In genomic region chr5:134211263-134212031, GRCh38 we compare ENCODE assay signal across 8 cellular contexts. TPM values are rescaled to one million over a fixed set of nuclear protein-coding genes. Genes with fewer than 3 reads are reported as not detected.
DNase-seq lines count a peak whose midpoint lies in the region; ATAC-seq and TF ChIP-seq lines count a peak whose summit lies in the region.
"Not testable (repeated sequence)": the region's sequence is repeated elsewhere in the genome, so short reads cannot be mapped to it uniquely, and the experiment has no call there.

No MANE protein-coding gene starts in this region.

- not testable (repeated sequence) for H3K27me3 ChIP-seq in RWPE2 (ENCODE audit: insufficient read depth, poor library complexity, severe bottlenecking); mammary epithelial cell (ENCODE audit: insufficient read depth, low read length)

- 69% methylated on average over 9 of the region's 14 CpGs for WGBS in mammary epithelial cell (ENCODE audit: low coverage, missing lambda C conversion rate)

- H3K4me1 ChIP-seq in RWPE2 (ENCODE audit: insufficient read depth, poor library complexity, severe bottlenecking); mammary epithelial cell (ENCODE audit: insufficient read depth, low read length): not testable (repeated sequence)

- H3K36me3 Mint-ChIP-seq in activated naive CD8-positive, alpha-beta T cell = not testable (repeated sequence)
- peaks cover 24% of the 10 kb centered on the region for H3K36me3 Mint-ChIP-seq in mesothelial cell of epicardium

- not testable (repeated sequence) for H3K9me3 Mint-ChIP-seq in activated naive CD8-positive, alpha-beta T cell (ENCODE audit: low read depth)
- H3K9me3 Mint-ChIP-seq in mesothelial cell of epicardium = peaks cover 18% of the 10 kb centered on the region

- in situ Hi-C loops in mammary epithelial cell (cut with MboI; ENCODE audit: low sequenced_read_pairs in 2 of 2) = not testable (repeated sequence)

- intact Hi-C loops in mammary epithelial cell (cut with micrococcal nuclease) = not testable (repeated sequence)

- peaks cover 28% of the 10 kb centered on the region for H3K36me3 ChIP-seq in RWPE2 (ENCODE audit: low read depth)
- not testable (repeated sequence) for H3K36me3 ChIP-seq in mammary epithelial cell (ENCODE audit: insufficient read depth, low read length)

- not testable (repeated sequence) for H2AFZ ChIP-seq in mammary epithelial cell (ENCODE audit: low read depth, low read length)

- DNase-seq in EH (ENCODE audit: low read depth) = peak; percentile 67
- not testable (repeated sequence) for DNase-seq in HEK293T (ENCODE audit: extremely low spot score); RWPE2 (ENCODE audit: low spot score); mesothelial cell of epicardium (ENCODE audit: low spot score in 2 of 2, unreplicated experiment in 2 of 2)
- peak; percentile 63 for DNase-seq in mammary epithelial cell
- peak; percentile 79 for DNase-seq in fibroblast of mammary gland (ENCODE audit: low read depth)
- DNase-seq in stromal cell of bone marrow (ENCODE audit: low read depth) = peak; percentile 62

- not testable (repeated sequence) for H3K9ac ChIP-seq in mammary epithelial cell (ENCODE audit: insufficient read depth, low read length)

- dilution Hi-C loops in mammary epithelial cell (cut with HindIII; ENCODE audit: low sequenced_read_pairs) = loop anchor here (5.0 kb wide), 1 partner anchor 56 kb away; no protein-coding TSS in a partner anchor

- peak; percentile 58; the same call in 2 of the 3 replicates for ATAC-seq in RWPE2 (ENCODE audit: low read depth)

- BruUV-seq in mammary epithelial cell (replicated peaks; lab: Mats Ljungman, UMichigan) = not testable (repeated sequence)

- H3K27ac ChIP-seq in RWPE2 (ENCODE audit: poor library complexity, severe bottlenecking); mammary epithelial cell (ENCODE audit: insufficient read depth, low read depth, low read length): not testable (repeated sequence)

- H3K9me3 ChIP-seq in RWPE2 (ENCODE audit: severe bottlenecking); mammary epithelial cell (replicated peaks; ENCODE audit: insufficient read depth, low read length): not testable (repeated sequence)

- H3K27ac Mint-ChIP-seq in activated naive CD8-positive, alpha-beta T cell = peak overlapping the region; percentile 61
- peak overlapping the region; percentile 63 for H3K27ac Mint-ChIP-seq in mesothelial cell of epicardium

- H3K4me1 Mint-ChIP-seq in activated naive CD8-positive, alpha-beta T cell (ENCODE audit: low read depth) = peaks cover 70% of the 10 kb centered on the region
- peaks cover 11% of the 10 kb centered on the region for H3K4me1 Mint-ChIP-seq in mesothelial cell of epicardium

- not testable (repeated sequence) for TF ChIP-seq CTCF in RWPE2 (IDR thresholded peaks at IDR 0.05; ENCODE audit: poor library complexity, severe bottlenecking); mammary epithelial cell (conservative IDR thresholded peaks at IDR 0.05 in 1 of 2, IDR thresholded peaks at IDR 0.05 in 1 of 2; ENCODE audit: extremely low read depth in 1 of 2, insufficient read depth in 1 of 2, low read depth in 1 of 2, low read length in 2 of 2); fibroblast of mammary gland (conservative IDR thresholded peaks at IDR 0.05; ENCODE audit: control insufficient read depth, insufficient read depth, low read depth, low read length); mesothelial cell of epicardium (IDR thresholded peaks at IDR 0.05; ENCODE audit: unreplicated experiment)

- peaks cover 100% of the 10 kb centered on the region for H3K79me2 ChIP-seq in mammary epithelial cell (ENCODE audit: insufficient read depth, low read length)

- CTCF ChIA-PET in HEK293T (lab: Yijun Ruan, JAX) = interaction anchor here (0.6 kb wide), 2 partner anchors 15 to 29 kb away, joined by 3 to 4 read pairs; no protein-coding TSS in a partner anchor
- CTCF ChIA-PET in mammary epithelial cell (lab: Charles Lee; ENCODE audit: low non-redundant PET) = not testable (repeated sequence)

- not testable (repeated sequence) for H3K4me3 ChIP-seq in RWPE2 (ENCODE audit: severe bottlenecking); mammary epithelial cell (replicated peaks in 1 of 3; ENCODE audit: insufficient read depth in 1 of 3, low read depth in 2 of 3, low read length in 3 of 3); fibroblast of mammary gland (ENCODE audit: control insufficient read depth, low read depth, low read length)

- POLR2A ChIA-PET in HEK293T (lab: Yijun Ruan, JAX) = interaction anchor here (0.8 to 1.4 kb wide), 3 partner anchors 12 to 34 kb away, joined by 3 to 6 read pairs (median 3); partner anchors contain the start of gene PPP2CA

- H3K4me2 ChIP-seq in mammary epithelial cell (ENCODE audit: insufficient read depth, low read depth, low read length) = not testable (repeated sequence)

- H4K20me1 ChIP-seq in mammary epithelial cell (ENCODE audit: insufficient read depth, low read length) = peaks cover 16% of the 10 kb centered on the region

- H3K4me3 Mint-ChIP-seq in activated naive CD8-positive, alpha-beta T cell; mesothelial cell of epicardium: not testable (repeated sequence)

- not testable (repeated sequence) for H3K27me3 Mint-ChIP-seq in activated naive CD8-positive, alpha-beta T cell; mesothelial cell of epicardium (ENCODE audit: low read depth)

TF ChIP-seq in HEK293T, 16 proteins besides CTCF, POLR2A, EP300 and RAD21:
- peak; percentile 36; the same call in 1 of the 2 replicates for TF ChIP-seq ZNF384 (IDR thresholded peaks at IDR 0.05)

RNA-seq across cellular contexts. Expression of gene PPP2CA, which starts 14.4 kb away (rescaled TPM):
- total RNA-seq in mammary epithelial cell (100 to 1,000 TPM in 1 of 2 donors, 10 to 100 TPM in 1; 80.7 to 170 TPM), mesothelial cell of epicardium (126 to 137 TPM (median 134 TPM) in 3 replicates)
- polyA plus RNA-seq in mammary epithelial cell = 135 TPM
- 84.7 TPM for polyA minus RNA-seq in mammary epithelial cell

RNA-seq across cellular contexts. Expression of gene SKP1, which starts 34.7 kb away (rescaled TPM):
- 100 to 1,000 TPM; 146 to 231 TPM for total RNA-seq in mammary epithelial cell
- polyA plus RNA-seq in mammary epithelial cell = 389 TPM
- polyA minus RNA-seq in mammary epithelial cell = 130 TPM
- 342 to 352 TPM (median 344 TPM) in 3 replicates for total RNA-seq in mesothelial cell of epicardium
